In the genomic region with DNA sequence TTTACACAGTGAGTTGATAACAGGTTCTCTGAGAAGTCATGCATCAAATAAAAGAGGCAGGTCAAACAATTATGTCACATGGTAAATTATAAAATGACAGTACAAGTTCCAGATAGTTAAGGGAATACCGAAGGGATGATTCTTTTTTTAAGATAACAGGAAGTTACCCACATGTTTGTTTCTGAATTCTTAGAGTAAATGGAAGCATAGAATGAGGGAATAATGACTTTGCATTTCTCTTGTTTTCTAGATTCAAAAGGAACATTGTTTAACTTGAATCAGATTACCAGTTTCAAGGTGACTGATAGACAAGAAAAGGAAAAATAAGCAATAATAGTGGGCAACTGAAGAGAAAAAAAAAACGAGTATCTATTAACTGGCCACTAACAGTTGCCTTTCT, we compare ENCODE assay signal across 2 cellular contexts.
TF ChIP-seq lines count a peak whose summit lies in the region.

No MANE protein-coding gene starts in this region.

TF ChIP-seq in IMR-90, 13 proteins besides CTCF, POLR2A, EP300 and RAD21:
- no peak for TF ChIP-seq FOS (IDR thresholded peaks at IDR 0.05; ENCODE audit: low read depth, low read length)
- no peak for TF ChIP-seq NFE2L2 (IDR thresholded peaks at IDR 0.05; ENCODE audit: low read depth, low read length)
- no peak for TF ChIP-seq BHLHE40 (IDR thresholded peaks at IDR 0.05; ENCODE audit: low read depth, low read length)
- TF ChIP-seq CHD1 (IDR thresholded peaks at IDR 0.05; ENCODE audit: low read depth, low read length), result no peak
- TF ChIP-seq CEBPB (IDR thresholded peaks at IDR 0.05; ENCODE audit: low read depth, low read length), result no peak
- TF ChIP-seq, protein P1, sequence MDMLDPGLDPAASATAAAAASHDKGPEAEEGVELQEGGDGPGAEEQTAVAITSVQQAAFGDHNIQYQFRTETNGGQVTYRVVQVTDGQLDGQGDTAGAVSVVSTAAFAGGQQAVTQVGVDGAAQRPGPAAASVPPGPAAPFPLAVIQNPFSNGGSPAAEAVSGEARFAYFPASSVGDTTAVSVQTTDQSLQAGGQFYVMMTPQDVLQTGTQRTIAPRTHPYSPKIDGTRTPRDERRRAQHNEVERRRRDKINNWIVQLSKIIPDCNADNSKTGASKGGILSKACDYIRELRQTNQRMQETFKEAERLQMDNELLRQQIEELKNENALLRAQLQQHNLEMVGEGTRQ (IDR thresholded peaks at IDR 0.05; ENCODE audit: low read depth, low read length), result no peak
- TF ChIP-seq MXI1 (IDR thresholded peaks at IDR 0.05; ENCODE audit: borderline replicate concordance, low read depth, low read length), result no peak
- no peak for TF ChIP-seq SMC3 (IDR thresholded peaks at IDR 0.05; ENCODE audit: low read depth, low read length)
- no peak for TF ChIP-seq MAFK (IDR thresholded peaks at IDR 0.05; ENCODE audit: low read depth, low read length)
- TF ChIP-seq RCOR1 (IDR thresholded peaks at IDR 0.05; ENCODE audit: insufficient replicate concordance, low read length), result no peak
- no peak for TF ChIP-seq MAZ (IDR thresholded peaks at IDR 0.05; ENCODE audit: borderline replicate concordance, low read depth, low read length)
- no peak for TF ChIP-seq RFX5 (IDR thresholded peaks at IDR 0.05; ENCODE audit: low read depth, low read length)
- TF ChIP-seq, protein P2, sequence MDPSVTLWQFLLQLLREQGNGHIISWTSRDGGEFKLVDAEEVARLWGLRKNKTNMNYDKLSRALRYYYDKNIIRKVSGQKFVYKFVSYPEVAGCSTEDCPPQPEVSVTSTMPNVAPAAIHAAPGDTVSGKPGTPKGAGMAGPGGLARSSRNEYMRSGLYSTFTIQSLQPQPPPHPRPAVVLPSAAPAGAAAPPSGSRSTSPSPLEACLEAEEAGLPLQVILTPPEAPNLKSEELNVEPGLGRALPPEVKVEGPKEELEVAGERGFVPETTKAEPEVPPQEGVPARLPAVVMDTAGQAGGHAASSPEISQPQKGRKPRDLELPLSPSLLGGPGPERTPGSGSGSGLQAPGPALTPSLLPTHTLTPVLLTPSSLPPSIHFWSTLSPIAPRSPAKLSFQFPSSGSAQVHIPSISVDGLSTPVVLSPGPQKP (IDR thresholded peaks at IDR 0.05; ENCODE audit: borderline replicate concordance, low read depth, low read length), result no peak

TF ChIP-seq in K562, 482 proteins besides CTCF, POLR2A, EP300 and RAD21:
- no peak for TF ChIP-seq CBFA2T2 (conservative IDR thresholded peaks at IDR 0.05)
- no peak for TF ChIP-seq CHD2 (IDR thresholded peaks at IDR 0.05; ENCODE audit: low read depth, low read length)
- no peak for TF ChIP-seq MEF2D (tag; conservative IDR thresholded peaks at IDR 0.05; ENCODE audit: low read depth)
- 0 out of 2 replicates have a peak, but pooled peaks have one; percentile 30 for TF ChIP-seq GABPA (tag; conservative IDR thresholded peaks at IDR 0.05; ENCODE audit: low read depth)
- no peak for TF ChIP-seq ARID2 (IDR thresholded peaks at IDR 0.05)
- peak; percentile 74 for TF ChIP-seq MAFG (tag; conservative IDR thresholded peaks at IDR 0.05)
- TF ChIP-seq, protein P3, sequence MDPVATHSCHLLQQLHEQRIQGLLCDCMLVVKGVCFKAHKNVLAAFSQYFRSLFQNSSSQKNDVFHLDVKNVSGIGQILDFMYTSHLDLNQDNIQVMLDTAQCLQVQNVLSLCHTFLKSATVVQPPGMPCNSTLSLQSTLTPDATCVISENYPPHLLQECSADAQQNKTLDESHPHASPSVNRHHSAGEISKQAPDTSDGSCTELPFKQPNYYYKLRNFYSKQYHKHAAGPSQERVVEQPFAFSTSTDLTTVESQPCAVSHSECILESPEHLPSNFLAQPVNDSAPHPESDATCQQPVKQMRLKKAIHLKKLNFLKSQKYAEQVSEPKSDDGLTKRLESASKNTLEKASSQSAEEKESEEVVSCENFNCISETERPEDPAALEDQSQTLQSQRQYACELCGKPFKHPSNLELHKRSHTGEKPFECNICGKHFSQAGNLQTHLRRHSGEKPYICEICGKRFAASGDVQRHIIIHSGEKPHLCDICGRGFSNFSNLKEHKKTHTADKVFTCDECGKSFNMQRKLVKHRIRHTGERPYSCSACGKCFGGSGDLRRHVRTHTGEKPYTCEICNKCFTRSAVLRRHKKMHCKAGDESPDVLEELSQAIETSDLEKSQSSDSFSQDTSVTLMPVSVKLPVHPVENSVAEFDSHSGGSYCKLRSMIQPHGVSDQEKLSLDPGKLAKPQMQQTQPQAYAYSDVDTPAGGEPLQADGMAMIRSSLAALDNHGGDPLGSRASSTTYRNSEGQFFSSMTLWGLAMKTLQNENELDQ (CRISPR knock-in tag; IDR thresholded peaks at IDR 0.05; ENCODE audit: borderline replicate concordance), result no peak
- TF ChIP-seq XRCC5 (IDR thresholded peaks at IDR 0.05; ENCODE audit: low read depth, low read length), result no peak
- TF ChIP-seq, protein P4, sequence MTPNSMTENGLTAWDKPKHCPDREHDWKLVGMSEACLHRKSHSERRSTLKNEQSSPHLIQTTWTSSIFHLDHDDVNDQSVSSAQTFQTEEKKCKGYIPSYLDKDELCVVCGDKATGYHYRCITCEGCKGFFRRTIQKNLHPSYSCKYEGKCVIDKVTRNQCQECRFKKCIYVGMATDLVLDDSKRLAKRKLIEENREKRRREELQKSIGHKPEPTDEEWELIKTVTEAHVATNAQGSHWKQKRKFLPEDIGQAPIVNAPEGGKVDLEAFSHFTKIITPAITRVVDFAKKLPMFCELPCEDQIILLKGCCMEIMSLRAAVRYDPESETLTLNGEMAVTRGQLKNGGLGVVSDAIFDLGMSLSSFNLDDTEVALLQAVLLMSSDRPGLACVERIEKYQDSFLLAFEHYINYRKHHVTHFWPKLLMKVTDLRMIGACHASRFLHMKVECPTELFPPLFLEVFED (CRISPR knock-in tag; conservative IDR thresholded peaks at IDR 0.05), result no peak
